Comparison of ENCODE assay signal across 33 cellular contexts in genomic region chr20:31640259-31640658, GRCh38. TPM values are rescaled to one million over a fixed set of nuclear protein-coding genes. Genes with fewer than 3 reads are reported as not detected.
"Had no signal": no experiment of that assay in that cellular context is flagged by ENCODE, and none has a peak within 500 bp of the region (broad histone marks: within the 10 kb centered on the region; RNA-seq: fewer than 3 reads in every experiment).

No MANE protein-coding gene starts in this region.

- ATAC-seq: body of pancreas, PC-3 had no signal

- H3K27ac ChIP-seq: body of pancreas, breast epithelium, RWPE1, SJSA1, VCaP had no signal

- H3K4me1 ChIP-seq: body of pancreas, breast epithelium, SJSA1 had no signal

- H3K9me3 ChIP-seq: body of pancreas, breast epithelium, SJSA1 had no signal

- H3K27me3 ChIP-seq: SJSA1 had no signal

- H3K4me3 ChIP-seq: body of pancreas, breast epithelium, SJSA1 had no signal

- DNase-seq: activated B cell treated with CpG ODN at 0.5 μM for 24 hours; activated CD4-positive, alpha-beta memory T cell treated with anti-CD3 and anti-CD28 coated beads for 36 hours; activated CD4-positive, alpha-beta T cell treated with anti-CD3 and anti-CD28 coated beads for 4 hours; activated CD4-positive, alpha-beta T cell treated with anti-CD3 and anti-CD28 coated beads, Interleukin-2, amount 50 U/mL, for 1 hour; activated CD4-positive, CD25-positive, alpha-beta regulatory T cell treated with anti-CD3 and anti-CD28 coated beads, Interleukin-2, amount 50 U/mL, for 72 hours; activated CD8-positive, alpha-beta memory T cell treated with anti-CD3 and anti-CD28 coated beads, Interleukin-2, amount 50 U/mL, for 4 hours; activated effector memory CD4-positive, alpha-beta T cell treated with Interleukin-2 at 50 U/mL for 16 hours; activated naive CD4-positive, alpha-beta T cell treated with anti-CD3 and anti-CD28 coated beads, Interleukin-2, amount 10 ng/mL, durations not matched to agents 7 days and 5 days; activated T-cell treated with anti-CD3 and anti-CD28 coated beads, Interleukin-2, amount 50 U/mL, for 48 hours; amygdala; body of pancreas; Karpas-422; KBM-7; NCI-H1105; NCI-H1417 treated with DMSO at 0.1 percent for 48 hours; NCI-H1930; NCI-H2081 treated with DMSO at 0.1 percent for 48 hours; NCI-H345; NCI-H524 treated with DMSO at 0.1 percent for 48 hours; NK-92 treated with Interleukin-12 subunit alpha and Interleukin-12 subunit beta, amount 100 ng/mL, for 24 hours; PC-3; SHP77 treated with DMSO at 0.1 percent for 48 hours; SW 1271; T-helper 1 cell; T-helper 2 cell; T-helper 9 cell had no signal

- H3K36me3 ChIP-seq: breast epithelium, SJSA1 had no signal

RNA-seq across cellular contexts. Expression of gene COX4I2, which starts 2.5 kb away (rescaled TPM):
- total RNA-seq: activated B cell treated with CpG ODN at 0.5 μM for 24 hours; activated CD4-positive, alpha-beta memory T cell treated with anti-CD3 and anti-CD28 coated beads for 36 hours; astrocyte; body of pancreas; MCF 10A; NCI-H460; PC-3; SJSA1 had no signal
